ENCODE assay signal across 17 cellular contexts in genomic region chr22:22820076-22820475, GRCh38.
DNase-seq lines count a peak whose midpoint lies in the region; ATAC-seq and TF ChIP-seq lines count a peak whose summit lies in the region.
"Had no signal": no experiment of that assay in that cellular context is flagged by ENCODE, and none has a peak within 500 bp of the region (broad histone marks: within the 10 kb centered on the region; RNA-seq: fewer than 3 reads in every experiment).

No MANE protein-coding gene starts in this region.

- DNase-seq in T-helper 2 cell treated with Interferon-gamma antibody and Interleukin-4, amounts not matched to agents 5 μg/mL and 100 μg/mL, for 36 hours (ENCODE audit: low spot score): no peak
- DNase-seq in T-helper 2 cell (no peak), DND-41 (no peak), osteoblast (ENCODE audit: insufficient read length, low spot score, missing footprints) (peak; percentile 35), COLO829 (ENCODE audit: low spot score) (no peak), NOMO-1 treated with dmso at 0.1 percent for 144 hours (lab: John Stamatoyannopoulos, UW; ENCODE audit: unreplicated experiment) (no peak), DMS114 treated with DMSO at 0.1 percent for 48 hours (lab: John Stamatoyannopoulos, UW; ENCODE audit: unreplicated experiment) (no peak)
- no peak for DNase-seq in activated T-helper 1 cell treated with anti-CD3 and anti-CD28 coated beads, Interleukin-12 subunit alpha, Interleukin-12 subunit beta, Interleukin-2, Interleukin-4 antibody, amounts not matched to agents 30 ng/mL and 10 ng/mL and 1 ng/mL, durations not matched to agents 14 hours and 24 hours and 36 hours (ENCODE audit: low spot score)
- DNase-seq: 8988T, aorta, BE2C, DMS79, heart left ventricle, NCI-H1417, right lobe of liver, SJCRH30, T1000 had no signal

- no peaks in the 10 kb centered on the region for H3K27me3 ChIP-seq in DND-41 (ENCODE audit: insufficient read depth, low read length, poor library complexity)
- no peaks in the 10 kb centered on the region for H3K27me3 ChIP-seq in osteoblast (ENCODE audit: insufficient read depth, low read length)
- H3K27me3 ChIP-seq: BE2C, heart left ventricle, right lobe of liver, SJCRH30 had no signal

- H3K4me1 ChIP-seq in DND-41 (ENCODE audit: insufficient read depth, low read length): peaks cover 82% of the 10 kb centered on the region
- no peaks in the 10 kb centered on the region for H3K4me1 ChIP-seq in osteoblast (ENCODE audit: insufficient read depth, low read length)
- H3K4me1 ChIP-seq: BE2C, right lobe of liver had no signal

- H3K27ac Mint-ChIP-seq in T-helper 2 cell treated with Interferon-gamma antibody and Interleukin-4, amounts not matched to agents 5 μg/mL and 100 μg/mL, for 36 hours: peak overlapping the region; percentile 90
- H3K27ac Mint-ChIP-seq in activated T-helper 1 cell treated with anti-CD3 and anti-CD28 coated beads, Interleukin-12 subunit alpha, Interleukin-12 subunit beta, Interleukin-2, Interleukin-4 antibody, amounts not matched to agents 30 ng/mL and 10 ng/mL and 1 ng/mL, durations not matched to agents 14 hours and 24 hours and 36 hours: peak overlapping the region; percentile 82

- no peak for ATAC-seq in DND-41 (ENCODE audit: insufficient read depth, low read depth)

- H3K27ac ChIP-seq in DND-41 (ENCODE audit: low read length) (peak overlapping the region; percentile 81), osteoblast (ENCODE audit: low read depth, low read length) (no peak overlapping the region)
- H3K27ac ChIP-seq: right lobe of liver, SJCRH30 had no signal

- H3K4me3 ChIP-seq in DND-41 (ENCODE audit: low read depth in 1 of 2, low read length in 2 of 2) (no peak overlapping the region), osteoblast (ENCODE audit: insufficient read depth, low read length) (no peak overlapping the region)
- H3K4me3 ChIP-seq: heart left ventricle, right lobe of liver, SJCRH30 had no signal

- peaks cover 1% of the 10 kb centered on the region for H3K36me3 Mint-ChIP-seq in T-helper 2 cell treated with Interferon-gamma antibody and Interleukin-4, amounts not matched to agents 5 μg/mL and 100 μg/mL, for 36 hours (ENCODE audit: low read depth)
- no peaks in the 10 kb centered on the region for H3K36me3 Mint-ChIP-seq in activated T-helper 1 cell treated with anti-CD3 and anti-CD28 coated beads, Interleukin-12 subunit alpha, Interleukin-12 subunit beta, Interleukin-2, Interleukin-4 antibody, amounts not matched to agents 30 ng/mL and 10 ng/mL and 1 ng/mL, durations not matched to agents 14 hours and 24 hours and 36 hours (ENCODE audit: low read depth)

- H3K4me3 Mint-ChIP-seq in T-helper 2 cell treated with Interferon-gamma antibody and Interleukin-4, amounts not matched to agents 5 μg/mL and 100 μg/mL, for 36 hours: peak overlapping the region; percentile 81
- peak overlapping the region; percentile 71 for H3K4me3 Mint-ChIP-seq in activated T-helper 1 cell treated with anti-CD3 and anti-CD28 coated beads, Interleukin-12 subunit alpha, Interleukin-12 subunit beta, Interleukin-2, Interleukin-4 antibody, amounts not matched to agents 30 ng/mL and 10 ng/mL and 1 ng/mL, durations not matched to agents 14 hours and 24 hours and 36 hours

- H3K4me1 Mint-ChIP-seq in T-helper 2 cell treated with Interferon-gamma antibody and Interleukin-4, amounts not matched to agents 5 μg/mL and 100 μg/mL, for 36 hours (ENCODE audit: low read depth): peaks cover 88% of the 10 kb centered on the region
- peaks cover 87% of the 10 kb centered on the region for H3K4me1 Mint-ChIP-seq in activated T-helper 1 cell treated with anti-CD3 and anti-CD28 coated beads, Interleukin-12 subunit alpha, Interleukin-12 subunit beta, Interleukin-2, Interleukin-4 antibody, amounts not matched to agents 30 ng/mL and 10 ng/mL and 1 ng/mL, durations not matched to agents 14 hours and 24 hours and 36 hours (ENCODE audit: low read depth)

- H3K9ac ChIP-seq in DND-41 (ENCODE audit: low read depth, low read length): peak overlapping the region; percentile 23

- H2AFZ ChIP-seq in DND-41 (ENCODE audit: low read depth, low read length): no peak overlapping the region
- no peak overlapping the region for H2AFZ ChIP-seq in osteoblast (ENCODE audit: low read length)

- H3K79me2 ChIP-seq in DND-41 (ENCODE audit: insufficient read depth, low read length): no peaks in the 10 kb centered on the region
- H3K79me2 ChIP-seq in osteoblast (ENCODE audit: insufficient read depth, low read length): no peaks in the 10 kb centered on the region

- no peaks in the 10 kb centered on the region for H3K27me3 Mint-ChIP-seq in T-helper 2 cell treated with Interferon-gamma antibody and Interleukin-4, amounts not matched to agents 5 μg/mL and 100 μg/mL, for 36 hours (ENCODE audit: low read depth)
- peaks cover 1% of the 10 kb centered on the region for H3K27me3 Mint-ChIP-seq in activated T-helper 1 cell treated with anti-CD3 and anti-CD28 coated beads, Interleukin-12 subunit alpha, Interleukin-12 subunit beta, Interleukin-2, Interleukin-4 antibody, amounts not matched to agents 30 ng/mL and 10 ng/mL and 1 ng/mL, durations not matched to agents 14 hours and 24 hours and 36 hours (ENCODE audit: insufficient read depth)

- H3K4me2 ChIP-seq in DND-41 (ENCODE audit: insufficient read depth, low read length) (peak overlapping the region; percentile 39; the same call in 1 of the 2 replicates), osteoblast (ENCODE audit: insufficient read depth, low read length) (no peak overlapping the region)

- H3K9me3 ChIP-seq in DND-41 (ENCODE audit: insufficient read depth, low read length, severe bottlenecking) (no peaks in the 10 kb centered on the region), osteoblast (ENCODE audit: low read depth, low read length) (no peaks in the 10 kb centered on the region)
- H3K9me3 ChIP-seq: BE2C, heart left ventricle, right lobe of liver, SJCRH30 had no signal

- H3K36me3 ChIP-seq in DND-41 (ENCODE audit: insufficient read depth, low read length): no peaks in the 10 kb centered on the region
- no peaks in the 10 kb centered on the region for H3K36me3 ChIP-seq in osteoblast (ENCODE audit: insufficient read depth, low read length)
- H3K36me3 ChIP-seq: BE2C, heart left ventricle, right lobe of liver, SJCRH30 had no signal

- H4K20me1 ChIP-seq in DND-41 (ENCODE audit: insufficient read depth, low read length) (0 out of 2 replicates have a peak, but pooled peaks cover 3% of the 10 kb centered on the region), osteoblast (ENCODE audit: insufficient read depth, low read length) (no peaks in the 10 kb centered on the region)

- intact Hi-C loops in activated T-helper 1 cell treated with anti-CD3 and anti-CD28 coated beads, Interleukin-12 subunit alpha, Interleukin-12 subunit beta, Interleukin-2, Interleukin-4 antibody, amounts not matched to agents 30 ng/mL and 10 ng/mL and 1 ng/mL, durations not matched to agents 14 hours and 24 hours and 36 hours (cut with micrococcal nuclease): loop anchor here (2.0 kb wide), 1 partner anchor 45 kb away; no protein-coding TSS in a partner anchor

- TF ChIP-seq CTCF in DND-41 (IDR thresholded peaks at IDR 0.05; ENCODE audit: borderline replicate concordance, extremely low read depth, low read length, poor library complexity, severe bottlenecking) (no peak), osteoblast (IDR thresholded peaks at IDR 0.05; ENCODE audit: extremely low read depth, low read depth, low read length) (no peak)

- no peaks in the 10 kb centered on the region for H3K9me3 Mint-ChIP-seq in T-helper 2 cell treated with Interferon-gamma antibody and Interleukin-4, amounts not matched to agents 5 μg/mL and 100 μg/mL, for 36 hours
- H3K9me3 Mint-ChIP-seq in activated T-helper 1 cell treated with anti-CD3 and anti-CD28 coated beads, Interleukin-12 subunit alpha, Interleukin-12 subunit beta, Interleukin-2, Interleukin-4 antibody, amounts not matched to agents 30 ng/mL and 10 ng/mL and 1 ng/mL, durations not matched to agents 14 hours and 24 hours and 36 hours: no peaks in the 10 kb centered on the region
